Comparison of ENCODE assay signal across 8 cellular contexts in genomic region chr10:110225441-110225755, GRCh38. TPM values are rescaled to one million over a fixed set of nuclear protein-coding genes. Genes with fewer than 3 reads are reported as not detected.
A peak's percentile ranks its signal among the peaks of the same experiment; 100 is the strongest.
DNase-seq lines count a peak whose midpoint lies in the region; ATAC-seq and TF ChIP-seq lines count a peak whose summit lies in the region.

No MANE protein-coding gene starts in this region.

- TF ChIP-seq POLR2A in breast epithelium (IDR thresholded peaks at IDR 0.05) = no peak

- H3K27me3 ChIP-seq in breast epithelium = no peaks in the 10 kb centered on the region

- H3K36me3 Mint-ChIP-seq in T-helper 1 cell treated with Interleukin-12 subunit alpha and Interleukin-12 subunit beta and Interleukin-4 antibody, amounts not matched to agents 30 μg/mL and 1 μg/mL, for 36 hours (ENCODE audit: low read depth) = peaks cover 16% of the 10 kb centered on the region
- H3K36me3 Mint-ChIP-seq in naive thymus-derived CD8-positive, alpha-beta T cell = peaks cover 0 to 12% (median 0%) of the 10 kb centered on the region in 3 donors

- no peaks in the 10 kb centered on the region for H3K9me3 Mint-ChIP-seq in T-helper 1 cell treated with Interleukin-12 subunit alpha and Interleukin-12 subunit beta and Interleukin-4 antibody, amounts not matched to agents 30 μg/mL and 1 μg/mL, for 36 hours
- H3K9me3 Mint-ChIP-seq in naive thymus-derived CD8-positive, alpha-beta T cell = no peaks in the 10 kb centered on the region

- H3K27ac ChIP-seq in breast epithelium = peak overlapping the region; percentile 91 to 98

- H3K4me1 ChIP-seq in breast epithelium = no peaks in the 10 kb centered on the region

- TF ChIP-seq CTCF in breast epithelium (IDR thresholded peaks at IDR 0.05) = no peak

- H3K27ac Mint-ChIP-seq in T-helper 1 cell treated with Interleukin-12 subunit alpha and Interleukin-12 subunit beta and Interleukin-4 antibody, amounts not matched to agents 30 μg/mL and 1 μg/mL, for 36 hours = peak overlapping the region; percentile 85
- peak overlapping the region; percentile 41 to 94 (median 89) for H3K27ac Mint-ChIP-seq in naive thymus-derived CD8-positive, alpha-beta T cell

- ATAC-seq in HG03354 (IDR thresholded peaks at IDR 0.05; ENCODE audit: poor library complexity, severe bottlenecking, unreplicated experiment) = peak; percentile 11
- ATAC-seq in naive thymus-derived CD8-positive, alpha-beta T cell = peak in 1 of 2 donors; percentile 4
- no peak for ATAC-seq in HG03097 (IDR thresholded peaks at IDR 0.05; ENCODE audit: low FRiP score, unreplicated experiment)

- intact Hi-C loops in breast epithelium (cut with DNase I; ENCODE audit: low total_unique reads) = no loop called here

- no peaks in the 10 kb centered on the region for H3K36me3 ChIP-seq in breast epithelium

- H3K4me3 Mint-ChIP-seq in T-helper 1 cell treated with Interleukin-12 subunit alpha and Interleukin-12 subunit beta and Interleukin-4 antibody, amounts not matched to agents 30 μg/mL and 1 μg/mL, for 36 hours = peak overlapping the region; percentile 85
- peak overlapping the region; percentile 80 to 94 (median 88) for H3K4me3 Mint-ChIP-seq in naive thymus-derived CD8-positive, alpha-beta T cell

- POLR2A ChIA-PET in naive thymus-derived CD8-positive, alpha-beta T cell (lab: Charles Lee) = interaction anchor here (1.0 to 10.1 kb wide), 4 partner anchors 16 to 342 kb away, joined by 3 to 153 read pairs (median 4); partner anchors contain the start of genes MXI1, SMC3 and SMNDC1

- DNase-seq in T-helper 1 cell = no peak
- no peak for DNase-seq in breast epithelium (ENCODE audit: low spot score in 2 of 2)
- DNase-seq in naive thymus-derived CD8-positive, alpha-beta T cell = no peak
- DNase-seq in NCI-H187 treated with DMSO at 0.1 percent for 48 hours (lab: John Stamatoyannopoulos, UW) = no peak
- DNase-seq in NCI-H128 (lab: John Stamatoyannopoulos, UW; ENCODE audit: unreplicated experiment) = no peak

- H3K4me3 ChIP-seq in breast epithelium = peak overlapping the region; percentile 65 to 96 (median 80)

- no peaks in the 10 kb centered on the region for H3K9me3 ChIP-seq in breast epithelium

- H3K4me1 Mint-ChIP-seq in T-helper 1 cell treated with Interleukin-12 subunit alpha and Interleukin-12 subunit beta and Interleukin-4 antibody, amounts not matched to agents 30 μg/mL and 1 μg/mL, for 36 hours (ENCODE audit: low read depth) = peaks cover 45% of the 10 kb centered on the region
- H3K4me1 Mint-ChIP-seq in naive thymus-derived CD8-positive, alpha-beta T cell = peaks cover 16 to 39% (median 37%) of the 10 kb centered on the region in 4 donors

- peaks cover 4% of the 10 kb centered on the region for H3K27me3 Mint-ChIP-seq in T-helper 1 cell treated with Interleukin-12 subunit alpha and Interleukin-12 subunit beta and Interleukin-4 antibody, amounts not matched to agents 30 μg/mL and 1 μg/mL, for 36 hours (ENCODE audit: low read depth)
- H3K27me3 Mint-ChIP-seq in naive thymus-derived CD8-positive, alpha-beta T cell = peaks cover 0 to 20% (median 7%) of the 10 kb centered on the region in 5 donors

RNA-seq across cellular contexts. Expression of gene MXI1, which starts 18.0 kb away (rescaled TPM):
- 100 to 1,000 TPM in 1 of 3 donors, 10 to 100 TPM in 2; 75.4 to 137 (median 79.5) TPM for total RNA-seq in breast epithelium
- total RNA-seq in naive thymus-derived CD8-positive, alpha-beta T cell = 10 to 100 TPM; 36.9 to 37.7 TPM
- 10 to 100 TPM; 18.1 to 20.9 (median 20.1) TPM for polyA plus RNA-seq in naive thymus-derived CD8-positive, alpha-beta T cell
